In the genomic region with DNA sequence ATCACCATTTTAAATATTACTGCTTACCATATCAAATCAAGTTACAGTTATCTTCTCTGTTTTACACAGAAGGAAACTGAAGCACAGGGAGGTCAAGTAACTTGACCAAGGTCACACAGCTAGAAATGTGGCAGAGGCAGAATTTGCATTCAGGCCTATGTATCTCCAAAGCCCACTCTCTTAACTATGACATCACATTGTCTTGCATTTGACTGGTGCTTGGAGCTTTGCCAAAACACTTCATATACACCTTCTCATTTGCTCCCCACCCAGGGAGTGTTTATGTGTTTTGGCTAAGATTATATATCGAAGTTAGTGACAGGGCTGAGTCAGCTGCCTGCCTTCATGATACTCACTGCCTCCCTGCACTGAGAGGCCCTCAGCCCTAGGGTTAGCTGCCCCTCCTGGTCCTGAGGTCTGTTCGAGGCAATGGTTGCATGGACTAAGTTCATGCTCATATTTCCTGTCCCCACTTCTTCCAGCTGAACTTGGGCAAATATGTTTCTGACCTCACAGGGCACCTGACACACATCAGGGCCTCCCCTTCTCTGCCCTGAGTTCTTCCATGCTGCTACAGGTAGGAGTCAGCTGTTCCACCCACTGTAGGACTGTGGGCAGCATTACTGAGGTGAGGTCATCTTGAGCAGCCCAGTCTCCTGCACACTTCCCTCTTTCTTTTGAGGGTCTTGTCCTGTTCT, we compare ENCODE assay signal across 10 cellular contexts. TPM values are rescaled to one million over a fixed set of nuclear protein-coding genes. Genes with fewer than 3 reads are reported as not detected.
DNase-seq lines count a peak whose midpoint lies in the region; ATAC-seq, FAIRE-seq and TF ChIP-seq lines count a peak whose summit lies in the region.
"Had no signal": no experiment of that assay in that cellular context is flagged by ENCODE, and none has a peak within 500 bp of the region (broad histone marks: within the 10 kb centered on the region; RNA-seq: fewer than 3 reads in every experiment).

No MANE protein-coding gene starts in this region.

- no peaks in the 10 kb centered on the region for H3K27me3 Mint-ChIP-seq in activated CD4-positive, alpha-beta memory T cell treated with anti-CD3 and anti-CD28 coated beads, Interleukin-2, amount 10 ng/mL, durations not matched to agents 7 days and 5 days

- H3K4me1 Mint-ChIP-seq in activated CD4-positive, alpha-beta memory T cell treated with anti-CD3 and anti-CD28 coated beads, Interleukin-2, amount 10 ng/mL, durations not matched to agents 7 days and 5 days, result peaks cover 64% of the 10 kb centered on the region

- ATAC-seq in HG02798 (IDR thresholded peaks at IDR 0.05; ENCODE audit: poor library complexity, unreplicated experiment), result no peak
- ATAC-seq in HG03039 (IDR thresholded peaks at IDR 0.05; ENCODE audit: unreplicated experiment), result no peak

- H3K27ac Mint-ChIP-seq in activated CD4-positive, alpha-beta memory T cell treated with anti-CD3 and anti-CD28 coated beads, Interleukin-2, amount 10 ng/mL, durations not matched to agents 7 days and 5 days, result peak overlapping the region; percentile 31

- no peaks in the 10 kb centered on the region for H3K9me3 Mint-ChIP-seq in activated CD4-positive, alpha-beta memory T cell treated with anti-CD3 and anti-CD28 coated beads, Interleukin-2, amount 10 ng/mL, durations not matched to agents 7 days and 5 days

- H3K9me3 ChIP-seq in AG04450 (ENCODE audit: control insufficient read depth, insufficient read depth, low read length), result no peaks in the 10 kb centered on the region

- CTCF ChIA-PET in AG04450 (lab: Charles Lee), result interaction anchor here (0.6 kb wide), 2 partner anchors 18 to 171 kb away, joined by 3 read pairs; no protein-coding TSS in a partner anchor
- CTCF ChIA-PET in activated CD4-positive, alpha-beta memory T cell treated with anti-CD3 and anti-CD28 coated beads, Interleukin-2, amount 10 ng/mL, durations not matched to agents 7 days and 5 days (lab: Charles Lee), result no interaction called here

- no peak overlapping the region for H3K4me3 Mint-ChIP-seq in activated CD4-positive, alpha-beta memory T cell treated with anti-CD3 and anti-CD28 coated beads, Interleukin-2, amount 10 ng/mL, durations not matched to agents 7 days and 5 days

- H3K27ac ChIP-seq in AG04450 (ENCODE audit: low read depth, low read length), result peak overlapping the region; percentile 75

- POLR2A ChIA-PET in AG04450 (lab: Yijun Ruan, JAX), result interaction anchor here (1.9 kb wide), 1 partner anchor 18 kb away, joined by 14 read pairs; no protein-coding TSS in a partner anchor
- POLR2A ChIA-PET in activated CD4-positive, alpha-beta memory T cell treated with anti-CD3 and anti-CD28 coated beads, Interleukin-2, amount 10 ng/mL, durations not matched to agents 7 days and 5 days (lab: Charles Lee), result interaction anchor here (2.0 to 2.6 kb wide), 2 partner anchors 20 to 306 kb away, joined by 5 to 10 read pairs; a partner anchor contains a TSS

- TF ChIP-seq CTCF in AG04450 (IDR thresholded peaks at IDR 0.05; ENCODE audit: low read depth, low read length), result no peak

- DNase-seq in AG04450 (ENCODE audit: low read depth, low spot score) (peak; percentile 79), H54 (ENCODE audit: insufficient read length, low spot score) (peak; percentile 27), iPS-NIHi7 (ENCODE audit: extremely low spot score) (peak; percentile 3), HT-29 (ENCODE audit: low spot score) (no peak), GM19240 (ENCODE audit: insufficient read length, low spot score) (no peak)
- DNase-seq in activated CD4-positive, alpha-beta memory T cell treated with anti-CD3 and anti-CD28 coated beads, Interleukin-2, amount 10 ng/mL, durations not matched to agents 7 days and 5 days, result no peak
- DNase-seq: NCI-H187 treated with DMSO at 0.1 percent for 48 hours had no signal

- no peaks in the 10 kb centered on the region for H3K27me3 ChIP-seq in AG04450 (ENCODE audit: control insufficient read depth, insufficient read depth, low read length)

- H3K4me3 ChIP-seq in AG04450 (ENCODE audit: low read depth, low read length), result no peak overlapping the region; the same call in 1 of the 2 replicates

- peaks cover 10% of the 10 kb centered on the region for H3K36me3 Mint-ChIP-seq in activated CD4-positive, alpha-beta memory T cell treated with anti-CD3 and anti-CD28 coated beads, Interleukin-2, amount 10 ng/mL, durations not matched to agents 7 days and 5 days (ENCODE audit: low read depth)

- no peak for FAIRE-seq in H54 (lab: Jason Lieb, UNC)

- TF ChIP-seq POLR2A in H54 (IDR thresholded peaks at IDR 0.05; ENCODE audit: low read depth, low read length), result no peak

RNA-seq across cellular contexts. Expression of a gene that starts 1.8 kb away (rescaled TPM):
- 31.1 and 32.1 TPM in 2 replicates for polyA plus RNA-seq in AG04450 (2011; rRNA removed)
- polyA minus RNA-seq in AG04450 (2011; rRNA and poly(A)+ RNA removed), result 26.9 and 36.2 TPM in 2 replicates
- 10 to 100 TPM; 17.8 to 18.6 TPM for total RNA-seq in activated CD4-positive, alpha-beta memory T cell treated with anti-CD3 and anti-CD28 coated beads, Interleukin-2, amount 10 ng/mL, durations not matched to agents 7 days and 5 days
- total RNA-seq in HT-29 (2014; rRNA removed; shearing (Covaris generic)), result 6.1 and 16.3 TPM in 2 replicates

RNA-seq across cellular contexts. Expression of a gene that starts 35.2 kb away (rescaled TPM):
- polyA plus RNA-seq in AG04450 (2011; rRNA removed), result 6.6 and 6.9 TPM in 2 replicates
- polyA minus RNA-seq in AG04450 (2011; rRNA and poly(A)+ RNA removed), result 7.7 and 7.8 TPM in 2 replicates
- total RNA-seq in activated CD4-positive, alpha-beta memory T cell treated with anti-CD3 and anti-CD28 coated beads, Interleukin-2, amount 10 ng/mL, durations not matched to agents 7 days and 5 days, result 1 to 10 TPM; 5.2 to 5.4 TPM
- not detected in 2 replicates for total RNA-seq in HT-29 (2014; rRNA removed; shearing (Covaris generic))

RNA-seq across cellular contexts. Expression of a gene that starts 43.0 kb away (rescaled TPM):
- 0.74 and 0.79 TPM in 2 replicates for polyA plus RNA-seq in AG04450 (2011; rRNA removed)
- 0.23 TPM in 1 of 2 replicates, not detected in the other for polyA minus RNA-seq in AG04450 (2011; rRNA and poly(A)+ RNA removed)
- not detected for total RNA-seq in activated CD4-positive, alpha-beta memory T cell treated with anti-CD3 and anti-CD28 coated beads, Interleukin-2, amount 10 ng/mL, durations not matched to agents 7 days and 5 days
- not detected in 2 replicates for total RNA-seq in HT-29 (2014; rRNA removed; shearing (Covaris generic))
- total RNA-seq: glomerular endothelial cell had no signal

Comparison
In these comparisons a context has a peak if more than half of its experiments do, and no peak if none do; other contexts are left out.
1. DNase-seq: peak in AG04450 (single experiment), H54 (single experiment) and iPS-NIHi7 (single experiment); none in activated CD4-positive, alpha-beta memory T cell treated with anti-CD3 and anti-CD28 coated beads, Interleukin-2, amount 10 ng/mL, durations not matched to agents 7 days and 5 days (single experiment), HT-29 (single experiment) and GM19240 (single experiment).